Comparison of ENCODE assay signal across 8 cellular contexts in the genomic region with DNA sequence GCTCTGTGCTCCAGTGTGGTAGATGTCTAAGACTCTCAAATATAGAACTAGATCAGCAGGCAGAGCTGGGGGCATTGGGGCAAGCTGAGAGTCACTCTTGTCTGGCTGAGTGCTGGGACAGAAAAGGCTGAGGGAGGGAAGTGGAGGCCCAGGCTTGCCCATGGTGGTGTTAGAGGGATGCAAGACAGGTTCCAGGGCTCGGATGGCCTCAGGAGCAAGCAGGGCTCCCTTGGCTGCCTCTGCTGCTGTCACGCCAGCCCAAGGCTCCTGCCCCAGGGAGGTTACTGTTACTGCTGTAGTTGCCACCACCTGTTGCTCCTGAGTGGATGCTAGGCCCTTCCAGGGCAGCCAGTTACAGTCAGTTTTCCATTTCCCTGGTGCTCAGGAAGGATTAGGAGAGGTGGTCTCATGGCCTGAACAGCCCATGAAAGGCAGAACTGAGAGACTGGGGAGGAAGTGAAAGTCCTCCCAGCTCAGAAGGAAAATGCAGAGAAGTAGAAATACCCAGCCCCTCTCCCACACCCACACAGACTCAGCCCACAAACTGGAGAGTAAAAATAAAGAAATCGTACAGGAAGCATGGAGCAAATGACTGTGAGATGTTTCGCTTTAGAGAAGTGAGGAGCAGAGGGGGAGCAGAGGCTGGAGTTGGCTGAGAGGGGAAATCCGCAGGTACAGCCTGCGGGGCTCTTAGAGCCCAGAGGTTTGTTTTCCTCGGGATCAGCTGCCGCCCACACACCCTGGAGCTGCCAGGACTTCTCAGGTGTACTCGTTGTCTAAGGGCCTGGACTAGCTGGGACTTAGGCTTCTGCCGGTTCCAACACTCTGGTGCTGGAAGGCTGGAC. TPM values are rescaled to one million over a fixed set of nuclear protein-coding genes. Genes with fewer than 3 reads are reported as not detected.
A peak's percentile ranks its signal among the peaks of the same experiment; 100 is the strongest.
DNase-seq lines count a peak whose midpoint lies in the region; ATAC-seq and TF ChIP-seq lines count a peak whose summit lies in the region.

No MANE protein-coding gene starts in this region.

- H3K36me3 Mint-ChIP-seq in GM23338 (ENCODE audit: low read depth): no peaks in the 10 kb centered on the region; the same call in 2 of the 3 replicates

- H3K4me1 Mint-ChIP-seq in GM23338: peaks cover 26% of the 10 kb centered on the region

- H3K27me3 Mint-ChIP-seq in GM23338 (ENCODE audit: insufficient read depth, low read depth, poor library complexity): peaks cover 49% of the 10 kb centered on the region

- TF ChIP-seq POLR2A in gastrocnemius medialis (IDR thresholded peaks at IDR 0.05): peak in 1 of 2 donors; percentile 78

- no peaks in the 10 kb centered on the region for H3K36me3 ChIP-seq in ACC112 (ENCODE audit: insufficient read depth, low read length)
- H3K36me3 ChIP-seq in GM23338 (ENCODE audit: insufficient read depth): no peaks in the 10 kb centered on the region
- H3K36me3 ChIP-seq in gastrocnemius medialis: peaks cover 0 to 6% of the 10 kb centered on the region in 2 donors

- H3K4me2 ChIP-seq in GM23338: 0 out of 2 replicates have a peak overlapping the region, but pooled peaks have one; percentile 20

- peaks cover 31% of the 10 kb centered on the region for H3K79me2 ChIP-seq in ACC112 (ENCODE audit: control insufficient read depth, insufficient read depth, low read length, unreplicated experiment)
- H3K79me2 ChIP-seq in GM23338 (replicated peaks; ENCODE audit: insufficient read depth): no peaks in the 10 kb centered on the region

- H3K9me2 ChIP-seq in GM23338 (ENCODE audit: insufficient read depth): no peaks in the 10 kb centered on the region

- H3K9me3 ChIP-seq in gastrocnemius medialis: no peaks in the 10 kb centered on the region

- ATAC-seq in GM23338: no peak
- peak; percentile 24 for ATAC-seq in esophagus mucosa
- ATAC-seq in gastrocnemius medialis: peak; percentile 21 to 24
- no peak for ATAC-seq in HG02970 (IDR thresholded peaks at IDR 0.05; ENCODE audit: low FRiP score, unreplicated experiment)
- no peak for ATAC-seq in HG03025 (IDR thresholded peaks at IDR 0.05; ENCODE audit: low FRiP score, unreplicated experiment)

- H4K20me1 ChIP-seq in GM23338 (replicated peaks; ENCODE audit: insufficient read depth): no peaks in the 10 kb centered on the region

- no peaks in the 10 kb centered on the region for H3K9me3 Mint-ChIP-seq in GM23338

- in situ Hi-C loops in gastrocnemius medialis (cut with MboI; ENCODE audit: low sequenced_read_pairs in 4 of 4): no loop called here
- in situ Hi-C loops in ACHN (cut with HindIII; ENCODE audit: low pct_ligation_motif_present, low pct_unique_long_range_greater_than_20kb, low sequenced_read_pairs): no loop called here

- no peak for TF ChIP-seq CTCF in GM23338 (conservative IDR thresholded peaks at IDR 0.05; ENCODE audit: low read depth in 2 of 2)
- no peak for TF ChIP-seq CTCF in gastrocnemius medialis (IDR thresholded peaks at IDR 0.05 in 4 of 5, conservative IDR thresholded peaks at IDR 0.05 in 1 of 5)

- 0 out of 2 replicates have a peak, but pooled peaks cover 6% of the 10 kb centered on the region for H3F3A ChIP-seq in GM23338 (replicated peaks; ENCODE audit: low read depth)

- H3K4me3 ChIP-seq in ACC112 (ENCODE audit: low read depth, low read length): peak overlapping the region; percentile 94
- H3K4me3 ChIP-seq in GM23338: no peak overlapping the region
- H3K4me3 ChIP-seq in gastrocnemius medialis: peak overlapping the region; percentile 90 to 96 (median 93)

- H3K27me3 ChIP-seq in ACC112 (ENCODE audit: insufficient read depth, low read length) (no peaks in the 10 kb centered on the region), GM23338 (ENCODE audit: insufficient read depth) (peaks cover 42% of the 10 kb centered on the region), gastrocnemius medialis (no peaks in the 10 kb centered on the region)

- DNase-seq in GM23338 (ENCODE audit: low spot score) (no peak), UCSD-AML1 (lab: John Stamatoyannopoulos, UW; ENCODE audit: unreplicated experiment) (peak; percentile 65), gastrocnemius medialis (peak; percentile 78 to 82), ACHN (no peak)

- H3K4me3 Mint-ChIP-seq in GM23338: no peak overlapping the region; the same call in 2 of the 3 replicates

- H3K4me1 ChIP-seq in ACC112 (ENCODE audit: control insufficient read depth, insufficient read depth, low read length, unreplicated experiment) (peaks cover 23% of the 10 kb centered on the region), GM23338 (ENCODE audit: insufficient read depth) (peaks cover 25% of the 10 kb centered on the region), gastrocnemius medialis (peaks cover 44 to 55% of the 10 kb centered on the region in 2 donors)

- intact Hi-C loops in gastrocnemius medialis (cut with DNase I; ENCODE audit: low total_unique reads): loop anchor here (5.0 to 10.0 kb wide), 3 partner anchors 82 to 728 kb away; partner anchors contain the start of genes AQP10, ATP8B2 and SLC50A1

- H3K27ac ChIP-seq in ACC112 (ENCODE audit: low read depth, low read length): peak overlapping the region; percentile 92
- no peak overlapping the region for H3K27ac ChIP-seq in GM23338 (ENCODE audit: low read depth)
- peak overlapping the region; percentile 99 to 100 (median 100) for H3K27ac ChIP-seq in gastrocnemius medialis

- H2AFZ ChIP-seq in ACC112 (ENCODE audit: low read length, unreplicated experiment): no peak overlapping the region
- H2AFZ ChIP-seq in GM23338: no peak overlapping the region

- H3K27ac Mint-ChIP-seq in GM23338: no peak overlapping the region

TF ChIP-seq in GM23338, 12 proteins besides CTCF, POLR2A, EP300 and RAD21 (continues in another document):
- TF ChIP-seq, protein P1, sequence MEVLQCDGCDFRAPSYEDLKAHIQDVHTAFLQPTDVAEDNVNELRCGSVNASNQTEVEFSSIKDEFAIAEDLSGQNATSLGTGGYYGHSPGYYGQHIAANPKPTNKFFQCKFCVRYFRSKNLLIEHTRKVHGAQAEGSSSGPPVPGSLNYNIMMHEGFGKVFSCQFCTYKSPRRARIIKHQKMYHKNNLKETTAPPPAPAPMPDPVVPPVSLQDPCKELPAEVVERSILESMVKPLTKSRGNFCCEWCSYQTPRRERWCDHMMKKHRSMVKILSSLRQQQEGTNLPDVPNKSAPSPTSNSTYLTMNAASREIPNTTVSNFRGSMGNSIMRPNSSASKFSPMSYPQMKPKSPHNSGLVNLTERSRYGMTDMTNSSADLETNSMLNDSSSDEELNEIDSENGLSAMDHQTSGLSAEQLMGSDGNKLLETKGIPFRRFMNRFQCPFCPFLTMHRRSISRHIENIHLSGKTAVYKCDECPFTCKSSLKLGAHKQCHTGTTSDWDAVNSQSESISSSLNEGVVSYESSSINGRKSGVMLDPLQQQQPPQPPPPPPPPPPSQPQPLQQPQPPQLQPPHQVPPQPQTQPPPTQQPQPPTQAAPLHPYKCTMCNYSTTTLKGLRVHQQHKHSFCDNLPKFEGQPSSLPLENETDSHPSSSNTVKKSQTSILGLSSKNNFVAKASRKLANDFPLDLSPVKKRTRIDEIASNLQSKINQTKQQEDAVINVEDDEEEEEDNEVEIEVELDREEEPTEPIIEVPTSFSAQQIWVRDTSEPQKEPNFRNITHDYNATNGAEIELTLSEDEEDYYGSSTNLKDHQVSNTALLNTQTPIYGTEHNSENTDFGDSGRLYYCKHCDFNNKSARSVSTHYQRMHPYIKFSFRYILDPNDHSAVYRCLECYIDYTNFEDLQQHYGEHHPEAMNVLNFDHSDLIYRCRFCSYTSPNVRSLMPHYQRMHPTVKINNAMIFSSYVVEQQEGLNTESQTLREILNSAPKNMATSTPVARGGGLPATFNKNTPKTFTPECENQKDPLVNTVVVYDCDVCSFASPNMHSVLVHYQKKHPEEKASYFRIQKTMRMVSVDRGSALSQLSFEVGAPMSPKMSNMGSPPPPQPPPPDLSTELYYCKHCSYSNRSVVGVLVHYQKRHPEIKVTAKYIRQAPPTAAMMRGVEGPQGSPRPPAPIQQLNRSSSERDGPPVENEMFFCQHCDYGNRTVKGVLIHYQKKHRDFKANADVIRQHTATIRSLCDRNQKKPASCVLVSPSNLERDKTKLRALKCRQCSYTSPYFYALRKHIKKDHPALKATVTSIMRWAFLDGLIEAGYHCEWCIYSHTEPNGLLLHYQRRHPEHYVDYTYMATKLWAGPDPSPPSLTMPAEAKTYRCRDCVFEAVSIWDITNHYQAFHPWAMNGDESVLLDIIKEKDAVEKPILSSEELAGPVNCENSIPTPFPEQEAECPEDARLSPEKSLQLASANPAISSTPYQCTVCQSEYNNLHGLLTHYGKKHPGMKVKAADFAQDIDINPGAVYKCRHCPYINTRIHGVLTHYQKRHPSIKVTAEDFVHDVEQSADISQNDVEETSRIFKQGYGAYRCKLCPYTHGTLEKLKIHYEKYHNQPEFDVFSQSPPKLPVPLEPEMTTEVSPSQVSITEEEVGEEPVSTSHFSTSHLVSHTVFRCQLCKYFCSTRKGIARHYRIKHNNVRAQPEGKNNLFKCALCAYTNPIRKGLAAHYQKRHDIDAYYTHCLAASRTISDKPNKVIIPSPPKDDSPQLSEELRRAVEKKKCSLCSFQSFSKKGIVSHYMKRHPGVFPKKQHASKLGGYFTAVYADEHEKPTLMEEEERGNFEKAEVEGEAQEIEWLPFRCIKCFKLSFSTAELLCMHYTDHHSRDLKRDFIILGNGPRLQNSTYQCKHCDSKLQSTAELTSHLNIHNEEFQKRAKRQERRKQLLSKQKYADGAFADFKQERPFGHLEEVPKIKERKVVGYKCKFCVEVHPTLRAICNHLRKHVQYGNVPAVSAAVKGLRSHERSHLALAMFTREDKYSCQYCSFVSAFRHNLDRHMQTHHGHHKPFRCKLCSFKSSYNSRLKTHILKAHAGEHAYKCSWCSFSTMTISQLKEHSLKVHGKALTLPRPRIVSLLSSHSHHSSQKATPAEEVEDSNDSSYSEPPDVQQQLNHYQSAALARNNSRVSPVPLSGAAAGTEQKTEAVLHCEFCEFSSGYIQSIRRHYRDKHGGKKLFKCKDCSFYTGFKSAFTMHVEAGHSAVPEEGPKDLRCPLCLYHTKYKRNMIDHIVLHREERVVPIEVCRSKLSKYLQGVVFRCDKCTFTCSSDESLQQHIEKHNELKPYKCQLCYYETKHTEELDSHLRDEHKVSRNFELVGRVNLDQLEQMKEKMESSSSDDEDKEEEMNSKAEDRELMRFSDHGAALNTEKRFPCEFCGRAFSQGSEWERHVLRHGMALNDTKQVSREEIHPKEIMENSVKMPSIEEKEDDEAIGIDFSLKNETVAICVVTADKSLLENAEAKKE (CRISPR knock-in tag; IDR thresholded peaks at IDR 0.05): no peak
- TF ChIP-seq ZNF331 (CRISPR knock-in tag; IDR thresholded peaks at IDR 0.05; ENCODE audit: low read depth) (no peak), JUNB (IDR thresholded peaks at IDR 0.05; ENCODE audit: unreplicated experiment) (no peak), EZH2 (IDR thresholded peaks at IDR 0.05; ENCODE audit: low read depth, unreplicated experiment) (no peak)

RNA-seq across cellular contexts. Expression of gene IL6R, which starts 2.1 kb away (rescaled TPM):
- total RNA-seq in GM23338 (2014; rRNA removed; shearing (Covaris generic)): 3.2 and 13.8 TPM in 2 replicates
- polyA plus RNA-seq in GM23338 (2016; fragmentation: Nextera tagmentation; extraction: Ambion mirVana): 1.0 and 1.2 TPM in 2 replicates
- total RNA-seq in esophagus mucosa (6.1 TPM), gastrocnemius medialis (100 to 1,000 TPM; 271 to 435 (median 367) TPM)

Comparison
In these comparisons a context has a peak if more than half of its experiments do, and no peak if none do; other contexts are left out.
1. ATAC-seq: peak in esophagus mucosa (single experiment) and gastrocnemius medialis (2 of 2); none in GM23338 (single experiment), HG02970 (single experiment) and HG03025 (single experiment).
2. DNase-seq: peak in UCSD-AML1 (single experiment) and gastrocnemius medialis (2 of 2); none in GM23338 (single experiment) and ACHN (single experiment).
3. RNA of gene IL6R, which starts 2.1 kb away (total RNA-seq): 271 to 435 TPM in gastrocnemius medialis; 3.2 to 13.8 TPM in GM23338 and 6.1 TPM in esophagus mucosa (single experiment); every median in the first group is over 10 times any median in the second.